In genomic region chr6:129920103-129920798, GRCh38 we compare ENCODE assay signal across 2 cellular contexts.
TF ChIP-seq lines count a peak whose summit lies in the region.

No MANE protein-coding gene starts in this region.

TF ChIP-seq in GM23338, 12 proteins besides CTCF, POLR2A, EP300 and RAD21:
- TF ChIP-seq ETS1 (IDR thresholded peaks at IDR 0.05) (no peak), ZNF114 (CRISPR knock-in tag; IDR thresholded peaks at IDR 0.05) (no peak), NANOG (IDR thresholded peaks at IDR 0.05; ENCODE audit: borderline replicate concordance) (no peak), POLR2AphosphoS5 (IDR thresholded peaks at IDR 0.05; ENCODE audit: low read depth) (no peak), REST (IDR thresholded peaks at IDR 0.05; ENCODE audit: unreplicated experiment) (no peak), CREB1 (CRISPR knock-in tag; IDR thresholded peaks at IDR 0.05; ENCODE audit: low read depth) (no peak), ZNF462 (CRISPR knock-in tag; IDR thresholded peaks at IDR 0.05) (no peak), ZNF331 (CRISPR knock-in tag; IDR thresholded peaks at IDR 0.05; ENCODE audit: low read depth) (no peak), EZH2 (IDR thresholded peaks at IDR 0.05; ENCODE audit: low read depth, unreplicated experiment) (no peak), JUNB (IDR thresholded peaks at IDR 0.05; ENCODE audit: unreplicated experiment) (no peak), STAT1 (IDR thresholded peaks at IDR 0.05; ENCODE audit: unreplicated experiment) (no peak), EZH2phosphoT487 (IDR thresholded peaks at IDR 0.05; ENCODE audit: unreplicated experiment) (no peak)

TF ChIP-seq in endothelial cell of umbilical vein, 7 proteins besides CTCF, POLR2A, EP300 and RAD21:
- no peak for TF ChIP-seq MYC (IDR thresholded peaks at IDR 0.05; ENCODE audit: low read depth, low read length)
